ENCODE assay signal across 1 cellular context in genomic region chrX:41010188-41010846, GRCh38.
TF ChIP-seq lines count a peak whose summit lies in the region.

No MANE protein-coding gene starts in this region.

TF ChIP-seq in HepG2, 621 proteins besides CTCF, POLR2A, EP300 and RAD21 (continued from another document and continues in another):
- no peak for TF ChIP-seq PHF5A (CRISPR knock-in tag; IDR thresholded peaks at IDR 0.05; ENCODE audit: low read depth, unreplicated experiment)
- TF ChIP-seq ADNP (CRISPR knock-in tag; IDR thresholded peaks at IDR 0.05): no peak
- no peak for TF ChIP-seq GMEB1 (CRISPR knock-in tag; IDR thresholded peaks at IDR 0.05; ENCODE audit: borderline replicate concordance)
- peak; percentile 65; the same call in 1 of the 2 replicates for TF ChIP-seq ZNF768 (CRISPR knock-in tag; IDR thresholded peaks at IDR 0.05)
- TF ChIP-seq SYNCRIP (IDR thresholded peaks at IDR 0.05; ENCODE audit: insufficient read depth, low read depth, low read length): no peak
- no peak for TF ChIP-seq KLF9 (CRISPR knock-in tag; IDR thresholded peaks at IDR 0.05; ENCODE audit: low read depth)
- TF ChIP-seq, protein P1, sequence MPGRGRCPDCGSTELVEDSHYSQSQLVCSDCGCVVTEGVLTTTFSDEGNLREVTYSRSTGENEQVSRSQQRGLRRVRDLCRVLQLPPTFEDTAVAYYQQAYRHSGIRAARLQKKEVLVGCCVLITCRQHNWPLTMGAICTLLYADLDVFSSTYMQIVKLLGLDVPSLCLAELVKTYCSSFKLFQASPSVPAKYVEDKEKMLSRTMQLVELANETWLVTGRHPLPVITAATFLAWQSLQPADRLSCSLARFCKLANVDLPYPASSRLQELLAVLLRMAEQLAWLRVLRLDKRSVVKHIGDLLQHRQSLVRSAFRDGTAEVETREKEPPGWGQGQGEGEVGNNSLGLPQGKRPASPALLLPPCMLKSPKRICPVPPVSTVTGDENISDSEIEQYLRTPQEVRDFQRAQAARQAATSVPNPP (CRISPR knock-in tag; IDR thresholded peaks at IDR 0.05): no peak
- no peak for TF ChIP-seq KLF6 (CRISPR knock-in tag; IDR thresholded peaks at IDR 0.05)
- no peak for TF ChIP-seq FOXK2 (IDR thresholded peaks at IDR 0.05)
- peak; percentile 88 for TF ChIP-seq CEBPB (IDR thresholded peaks at IDR 0.05; ENCODE audit: borderline replicate concordance, low read depth, low read length)
- TF ChIP-seq EHMT2 (IDR thresholded peaks at IDR 0.05; ENCODE audit: borderline replicate concordance, low read depth, low read length): no peak
- TF ChIP-seq ZNF546 (CRISPR knock-in tag; conservative IDR thresholded peaks at IDR 0.05): no peak
- peak; percentile 25; the same call in 1 of the 2 replicates for TF ChIP-seq CBX5 (CRISPR knock-in tag; IDR thresholded peaks at IDR 0.05; ENCODE audit: borderline replicate concordance)
- TF ChIP-seq ZSCAN31 (CRISPR knock-in tag; IDR thresholded peaks at IDR 0.05; ENCODE audit: low read depth): peak; percentile 17; the same call in 1 of the 2 replicates
- TF ChIP-seq ISL2 (CRISPR knock-in tag; IDR thresholded peaks at IDR 0.05): peak; percentile 69
- TF ChIP-seq ZGPAT (CRISPR knock-in tag; IDR thresholded peaks at IDR 0.05): peak; percentile 65; the same call in 1 of the 2 replicates
- TF ChIP-seq BATF2 (CRISPR knock-in tag; IDR thresholded peaks at IDR 0.05): no peak
- TF ChIP-seq ZNF275 (CRISPR knock-in tag; IDR thresholded peaks at IDR 0.05; ENCODE audit: borderline replicate concordance): no peak
- TF ChIP-seq HNF1A (IDR thresholded peaks at IDR 0.05; ENCODE audit: low read depth): 0 out of 2 replicates have a peak, but pooled peaks have one; percentile 20
- peak; percentile 27; the same call in 1 of the 2 replicates for TF ChIP-seq HNF1A (CRISPR knock-in tag; IDR thresholded peaks at IDR 0.05; ENCODE audit: borderline replicate concordance)
- TF ChIP-seq, protein P2, sequence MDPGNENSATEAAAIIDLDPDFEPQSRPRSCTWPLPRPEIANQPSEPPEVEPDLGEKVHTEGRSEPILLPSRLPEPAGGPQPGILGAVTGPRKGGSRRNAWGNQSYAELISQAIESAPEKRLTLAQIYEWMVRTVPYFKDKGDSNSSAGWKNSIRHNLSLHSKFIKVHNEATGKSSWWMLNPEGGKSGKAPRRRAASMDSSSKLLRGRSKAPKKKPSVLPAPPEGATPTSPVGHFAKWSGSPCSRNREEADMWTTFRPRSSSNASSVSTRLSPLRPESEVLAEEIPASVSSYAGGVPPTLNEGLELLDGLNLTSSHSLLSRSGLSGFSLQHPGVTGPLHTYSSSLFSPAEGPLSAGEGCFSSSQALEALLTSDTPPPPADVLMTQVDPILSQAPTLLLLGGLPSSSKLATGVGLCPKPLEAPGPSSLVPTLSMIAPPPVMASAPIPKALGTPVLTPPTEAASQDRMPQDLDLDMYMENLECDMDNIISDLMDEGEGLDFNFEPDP (CRISPR knock-in tag; conservative IDR thresholded peaks at IDR 0.05): no peak
- no peak for TF ChIP-seq SRSF1 (optimal IDR thresholded peaks at IDR 0.05; ENCODE audit: low read depth, low read length)
- TF ChIP-seq, protein P3, sequence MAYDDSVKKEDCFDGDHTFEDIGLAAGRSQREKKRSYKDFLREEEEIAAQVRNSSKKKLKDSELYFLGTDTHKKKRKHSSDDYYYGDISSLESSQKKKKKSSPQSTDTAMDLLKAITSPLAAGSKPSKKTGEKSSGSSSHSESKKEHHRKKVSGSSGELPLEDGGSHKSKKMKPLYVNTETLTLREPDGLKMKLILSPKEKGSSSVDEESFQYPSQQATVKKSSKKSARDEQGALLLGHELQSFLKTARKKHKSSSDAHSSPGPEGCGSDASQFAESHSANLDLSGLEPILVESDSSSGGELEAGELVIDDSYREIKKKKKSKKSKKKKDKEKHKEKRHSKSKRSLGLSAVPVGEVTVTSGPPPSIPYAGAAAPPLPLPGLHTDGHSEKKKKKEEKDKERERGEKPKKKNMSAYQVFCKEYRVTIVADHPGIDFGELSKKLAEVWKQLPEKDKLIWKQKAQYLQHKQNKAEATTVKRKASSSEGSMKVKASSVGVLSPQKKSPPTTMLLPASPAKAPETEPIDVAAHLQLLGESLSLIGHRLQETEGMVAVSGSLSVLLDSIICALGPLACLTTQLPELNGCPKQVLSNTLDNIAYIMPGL (CRISPR knock-in tag; IDR thresholded peaks at IDR 0.05; ENCODE audit: borderline replicate concordance in 1 of 2, low read depth in 1 of 2): 0 out of 4 replicates have a peak, but pooled peaks of 1 of the 2 experiments have one; percentile 44
- TF ChIP-seq SKI (IDR thresholded peaks at IDR 0.05; ENCODE audit: partially characterized antibody): no peak
- 0 out of 2 replicates have a peak, but pooled peaks have one; percentile 15 for TF ChIP-seq RFXAP (CRISPR knock-in tag; IDR thresholded peaks at IDR 0.05; ENCODE audit: borderline replicate concordance)
- no peak for TF ChIP-seq STAT5B (CRISPR knock-in tag; IDR thresholded peaks at IDR 0.05)
- no peak for TF ChIP-seq KMT2B (CRISPR knock-in tag; IDR thresholded peaks at IDR 0.05)
- no peak for TF ChIP-seq NFIB (CRISPR knock-in tag; IDR thresholded peaks at IDR 0.05; ENCODE audit: borderline replicate concordance)
- TF ChIP-seq GABPA (IDR thresholded peaks at IDR 0.05; ENCODE audit: low read depth, low read length): no peak
- peak; percentile 75 for TF ChIP-seq GABPA (CRISPR knock-in tag; IDR thresholded peaks at IDR 0.05; ENCODE audit: low read depth)
- TF ChIP-seq MXI1 (IDR thresholded peaks at IDR 0.05; ENCODE audit: borderline replicate concordance, low read depth, low read length): peak; percentile 16; the same call in 1 of the 3 replicates
- peak; percentile 88 for TF ChIP-seq ETV6 (CRISPR knock-in tag; conservative IDR thresholded peaks at IDR 0.05)
- TF ChIP-seq ELF1 (CRISPR knock-in tag; IDR thresholded peaks at IDR 0.05): peak; percentile 87
- no peak for TF ChIP-seq TBP (CRISPR knock-in tag; IDR thresholded peaks at IDR 0.05)
- TF ChIP-seq SOX5 (CRISPR knock-in tag; IDR thresholded peaks at IDR 0.05; ENCODE audit: borderline replicate concordance): peak; percentile 50; the same call in 1 of the 2 replicates
- peak; percentile 47; the same call in 1 of the 2 replicates for TF ChIP-seq POGZ (CRISPR knock-in tag; IDR thresholded peaks at IDR 0.05)
- TF ChIP-seq, protein P4, sequence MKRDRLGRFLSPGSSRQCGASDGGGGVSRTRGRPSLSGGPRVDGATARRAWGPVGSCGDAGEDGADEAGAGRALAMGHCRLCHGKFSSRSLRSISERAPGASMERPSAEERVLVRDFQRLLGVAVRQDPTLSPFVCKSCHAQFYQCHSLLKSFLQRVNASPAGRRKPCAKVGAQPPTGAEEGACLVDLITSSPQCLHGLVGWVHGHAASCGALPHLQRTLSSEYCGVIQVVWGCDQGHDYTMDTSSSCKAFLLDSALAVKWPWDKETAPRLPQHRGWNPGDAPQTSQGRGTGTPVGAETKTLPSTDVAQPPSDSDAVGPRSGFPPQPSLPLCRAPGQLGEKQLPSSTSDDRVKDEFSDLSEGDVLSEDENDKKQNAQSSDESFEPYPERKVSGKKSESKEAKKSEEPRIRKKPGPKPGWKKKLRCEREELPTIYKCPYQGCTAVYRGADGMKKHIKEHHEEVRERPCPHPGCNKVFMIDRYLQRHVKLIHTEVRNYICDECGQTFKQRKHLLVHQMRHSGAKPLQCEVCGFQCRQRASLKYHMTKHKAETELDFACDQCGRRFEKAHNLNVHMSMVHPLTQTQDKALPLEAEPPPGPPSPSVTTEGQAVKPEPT (CRISPR knock-in tag; IDR thresholded peaks at IDR 0.05; ENCODE audit: low read depth): no peak
- peak; percentile 81 for TF ChIP-seq CEBPG (CRISPR knock-in tag; IDR thresholded peaks at IDR 0.05)
- TF ChIP-seq, protein P5, sequence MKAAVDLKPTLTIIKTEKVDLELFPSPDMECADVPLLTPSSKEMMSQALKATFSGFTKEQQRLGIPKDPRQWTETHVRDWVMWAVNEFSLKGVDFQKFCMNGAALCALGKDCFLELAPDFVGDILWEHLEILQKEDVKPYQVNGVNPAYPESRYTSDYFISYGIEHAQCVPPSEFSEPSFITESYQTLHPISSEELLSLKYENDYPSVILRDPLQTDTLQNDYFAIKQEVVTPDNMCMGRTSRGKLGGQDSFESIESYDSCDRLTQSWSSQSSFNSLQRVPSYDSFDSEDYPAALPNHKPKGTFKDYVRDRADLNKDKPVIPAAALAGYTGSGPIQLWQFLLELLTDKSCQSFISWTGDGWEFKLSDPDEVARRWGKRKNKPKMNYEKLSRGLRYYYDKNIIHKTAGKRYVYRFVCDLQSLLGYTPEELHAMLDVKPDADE (CRISPR knock-in tag; IDR thresholded peaks at IDR 0.05): no peak
